8 cellular contexts compared by ENCODE assay signal in genomic region chr2:11746376-11746806, GRCh38. TPM values are rescaled to one million over a fixed set of nuclear protein-coding genes. Genes with fewer than 3 reads are reported as not detected.
DNase-seq lines count a peak whose midpoint lies in the region; ATAC-seq and TF ChIP-seq lines count a peak whose summit lies in the region.

TSS of gene LPIN1 (plus strand) at chr2:11746632. CDS start at chr2:11765542, 18,910 bp downstream.

- H3K27ac ChIP-seq in RWPE2 (ENCODE audit: poor library complexity, severe bottlenecking), result peak within 1 kb of the TSS; percentile 73

- H3K36me3 Mint-ChIP-seq in natural killer cell treated with Interleukin-12 subunit alpha and Interleukin-12 subunit beta and Interleukin-15 and Interleukin-18, amount 100 ng/mL, for 72 hours, result no peaks in the 10 kb centered on the region

- peaks cover 72 to 74% of the 10 kb centered on the region in 2 donors for H3K4me1 Mint-ChIP-seq in natural killer cell treated with Interleukin-12 subunit alpha and Interleukin-12 subunit beta and Interleukin-15 and Interleukin-18, amount 100 ng/mL, for 72 hours (ENCODE audit: low read depth in 2 of 2)

- H3K9me3 ChIP-seq in RWPE2 (ENCODE audit: severe bottlenecking), result no peaks in the 10 kb centered on the region

- H3K4me1 ChIP-seq in RWPE2 (ENCODE audit: insufficient read depth, poor library complexity, severe bottlenecking), result peaks cover 26% of the 10 kb centered on the region

- DNase-seq in DMS79 treated with DMSO at 0.1 percent for 48 hours (lab: John Stamatoyannopoulos, UW) (peak; percentile 68), KG1 (lab: John Stamatoyannopoulos, UW) (peak; percentile 31), RWPE2 (ENCODE audit: low spot score) (peak; percentile 82), fibroblast of peridontal ligament (ENCODE audit: extremely low read depth) (peak; percentile 71)
- peak; percentile 84 for DNase-seq in activated T-helper 9 cell treated with anti-CD3 and anti-CD28 coated beads, Interleukin-2, amount 50 U/mL, for 16 hours (ENCODE audit: low read depth)
- DNase-seq in natural killer cell treated with Interleukin-12 subunit alpha and Interleukin-12 subunit beta and Interleukin-15 and Interleukin-18, amount 100 ng/mL, for 72 hours (ENCODE audit: low spot score), result peak; percentile 91
- DNase-seq in stimulated activated naive CD4-positive, alpha-beta T cell treated with Interleukin-2 at 50 U/mL for 16 hours (lab: John Stamatoyannopoulos, UW), result peak; percentile 87

- no peaks in the 10 kb centered on the region for H3K36me3 ChIP-seq in RWPE2 (ENCODE audit: low read depth)

- peak within 1 kb of the TSS; percentile 96 for H3K4me3 Mint-ChIP-seq in natural killer cell treated with Interleukin-12 subunit alpha and Interleukin-12 subunit beta and Interleukin-15 and Interleukin-18, amount 100 ng/mL, for 72 hours

- peak; percentile 15 for TF ChIP-seq CTCF in RWPE2 (IDR thresholded peaks at IDR 0.05; ENCODE audit: poor library complexity, severe bottlenecking)

- no peaks in the 10 kb centered on the region for H3K27me3 ChIP-seq in RWPE2 (ENCODE audit: insufficient read depth, poor library complexity, severe bottlenecking)

- peak within 1 kb of the TSS; percentile 97 for H3K4me3 ChIP-seq in RWPE2 (ENCODE audit: severe bottlenecking)

- H3K27ac Mint-ChIP-seq in natural killer cell treated with Interleukin-12 subunit alpha and Interleukin-12 subunit beta and Interleukin-15 and Interleukin-18, amount 100 ng/mL, for 72 hours, result peak within 1 kb of the TSS; percentile 93 to 95

- H3K27me3 Mint-ChIP-seq in natural killer cell treated with Interleukin-12 subunit alpha and Interleukin-12 subunit beta and Interleukin-15 and Interleukin-18, amount 100 ng/mL, for 72 hours, result no peaks in the 10 kb centered on the region

- ATAC-seq in GM21619 (IDR thresholded peaks at IDR 0.05; ENCODE audit: unreplicated experiment), result peak; percentile 45
- peak; percentile 35 for ATAC-seq in RWPE2 (ENCODE audit: low read depth)
- ATAC-seq in natural killer cell treated with Interleukin-12 subunit alpha and Interleukin-12 subunit beta and Interleukin-15 and Interleukin-18, amount 100 ng/mL, for 72 hours, result peak; percentile 82 to 85

- no peaks in the 10 kb centered on the region for H3K9me3 Mint-ChIP-seq in natural killer cell treated with Interleukin-12 subunit alpha and Interleukin-12 subunit beta and Interleukin-15 and Interleukin-18, amount 100 ng/mL, for 72 hours

RNA-seq across cellular contexts. Expression of gene LPIN1, which starts in this region (rescaled TPM):
- 100 to 1,000 TPM in 1 of 2 donors, 10 to 100 TPM in 1; 63.0 to 112 TPM for total RNA-seq in natural killer cell treated with Interleukin-12 subunit alpha and Interleukin-12 subunit beta and Interleukin-15 and Interleukin-18, amount 100 ng/mL, for 72 hours

Comparison
In these comparisons a context has a peak if more than half of its experiments do, and no peak if none do; other contexts are left out.
1. Peak in every context shown above with its lines: DNase-seq, ATAC-seq, H3K4me3 ChIP-seq and H3K27ac ChIP-seq.
2. DNase-seq: peak in every context shown above with its lines; median percentile 91 in natural killer cell treated with Interleukin-12 subunit alpha and Interleukin-12 subunit beta and Interleukin-15 and Interleukin-18, amount 100 ng/mL, for 72 hours; 87 in stimulated activated naive CD4-positive, alpha-beta T cell treated with Interleukin-2 at 50 U/mL for 16 hours; 84 in activated T-helper 9 cell treated with anti-CD3 and anti-CD28 coated beads, Interleukin-2, amount 50 U/mL, for 16 hours; 82 in RWPE2; 71 in fibroblast of peridontal ligament; 68 in DMS79 treated with DMSO at 0.1 percent for 48 hours; 31 in KG1.